Comparison of ENCODE assay signal across 12 cellular contexts in genomic region chr7:130476287-130477001, GRCh38. TPM values are rescaled to one million over a fixed set of nuclear protein-coding genes. Genes with fewer than 3 reads are reported as not detected.
DNase-seq lines count a peak whose midpoint lies in the region; ATAC-seq and TF ChIP-seq lines count a peak whose summit lies in the region.
"Had no signal": no experiment of that assay in that cellular context is flagged by ENCODE, and none has a peak within 500 bp of the region (broad histone marks: within the 10 kb centered on the region; RNA-seq: fewer than 3 reads in every experiment).

No MANE protein-coding gene starts in this region.

- H3K4me1 ChIP-seq in neuronal stem cell (ENCODE audit: control insufficient read depth in 2 of 2, insufficient read depth in 1 of 2, low read depth in 1 of 2, low read length in 2 of 2): peaks cover 5 to 19% of the 10 kb centered on the region in 2 donors
- H3K4me1 ChIP-seq: lower lobe of right lung had no signal

- H2AFZ ChIP-seq in neuronal stem cell (ENCODE audit: low read length): peak overlapping the region; percentile 74

- no peak overlapping the region for H2BK15ac ChIP-seq in neuronal stem cell (ENCODE audit: low read length)

- no peak for TF ChIP-seq CTCF in type B pancreatic cell (conservative IDR thresholded peaks at IDR 0.05)

- WGBS in neuronal stem cell (ENCODE audit: extremely low coverage in 2 of 2, insufficient read length in 2 of 2, insufficient replicate concordance in 1 of 2), 2 donors: no CpG with 5 or more reads among the region's 9 CpGs

- H3K4me2 ChIP-seq in neuronal stem cell (ENCODE audit: insufficient read depth, low read length, poor library complexity, severe bottlenecking): no peak overlapping the region

- DNase-seq in activated CD4-positive, alpha-beta T cell treated with anti-CD3 and anti-CD28 coated beads, Interleukin-2, amount 10 ng/mL, durations not matched to agents 24 days and 14 days: peak; percentile 30
- no peak for DNase-seq in activated CD4-positive, alpha-beta T cell treated with anti-CD3 and anti-CD28 coated beads for 48 hours
- peak; percentile 10 for DNase-seq in M059J (ENCODE audit: low read depth)
- no peak for DNase-seq in neuronal stem cell (ENCODE audit: low spot score)
- no peak for DNase-seq in type B pancreatic cell (ENCODE audit: extremely low spot score, unreplicated experiment)
- DNase-seq in NCI-H748 treated with DMSO at 0.1 percent for 48 hours (lab: John Stamatoyannopoulos, UW): no peak
- DNase-seq in effector CD4-positive, alpha-beta T cell: no peak
- DNase-seq: lower lobe of right lung, NCI-H510A treated with DMSO at 0.1 percent for 48 hours had no signal

- no peak overlapping the region for H3K23ac ChIP-seq in neuronal stem cell (ENCODE audit: low read depth, low read length, poor library complexity)

- no peak overlapping the region for H3K4me3 Mint-ChIP-seq in activated CD4-positive, alpha-beta T cell treated with anti-CD3 and anti-CD28 coated beads, Interleukin-2, amount 10 ng/mL, durations not matched to agents 24 days and 14 days
- no peak overlapping the region for H3K4me3 Mint-ChIP-seq in type B pancreatic cell

- intact Hi-C loops in activated CD4-positive, alpha-beta T cell treated with anti-CD3 and anti-CD28 coated beads, Interleukin-2, amount 10 ng/mL, durations not matched to agents 24 days and 14 days (cut with micrococcal nuclease): no loop called here

- H3K9me3 ChIP-seq in neuronal stem cell (replicated peaks in 1 of 2; ENCODE audit: control insufficient read depth in 2 of 2, insufficient read depth in 1 of 2, low read depth in 1 of 2, low read length in 2 of 2): peaks cover 4 to 8% of the 10 kb centered on the region in 2 donors

- H3K27ac ChIP-seq in neuronal stem cell (replicated peaks; ENCODE audit: low read length): no peak overlapping the region
- H3K27ac ChIP-seq: lower lobe of right lung, skin epidermis had no signal

- no peak overlapping the region for H3K4ac ChIP-seq in neuronal stem cell (ENCODE audit: low read length)

- H4K8ac ChIP-seq in neuronal stem cell (ENCODE audit: low read depth, low read length): no peak overlapping the region

- no peak overlapping the region for H3K14ac ChIP-seq in neuronal stem cell (ENCODE audit: low read length)

- H3K79me1 ChIP-seq in neuronal stem cell (ENCODE audit: low read depth, low read length): no peaks in the 10 kb centered on the region

- H4K91ac ChIP-seq in neuronal stem cell (ENCODE audit: low read depth, low read length, poor library complexity): no peak overlapping the region

- ATAC-seq in HG02623 (IDR thresholded peaks at IDR 0.05; ENCODE audit: unreplicated experiment): peak; percentile 86
- ATAC-seq: lower lobe of right lung had no signal

- H3K27me3 ChIP-seq in neuronal stem cell (ENCODE audit: control insufficient read depth in 3 of 3, insufficient read depth in 3 of 3, low read depth in 1 of 3, low read length in 3 of 3): no peaks in the 10 kb centered on the region

- H2BK12ac ChIP-seq in neuronal stem cell (ENCODE audit: low read length): no peak overlapping the region

- H3K36me3 ChIP-seq in neuronal stem cell (replicated peaks in 1 of 2; ENCODE audit: control insufficient read depth in 2 of 2, insufficient read depth in 2 of 2, low read length in 2 of 2): no peaks in the 10 kb centered on the region
- H3K36me3 ChIP-seq: lower lobe of right lung had no signal

- H3K27me3 Mint-ChIP-seq in activated CD4-positive, alpha-beta T cell treated with anti-CD3 and anti-CD28 coated beads, Interleukin-2, amount 10 ng/mL, durations not matched to agents 24 days and 14 days: peaks cover 8% of the 10 kb centered on the region
- H3K27me3 Mint-ChIP-seq in type B pancreatic cell: no peaks in the 10 kb centered on the region

- peak overlapping the region; percentile 27 for H3K18ac ChIP-seq in neuronal stem cell (ENCODE audit: low read length)

- no peaks in the 10 kb centered on the region for H3K36me3 Mint-ChIP-seq in activated CD4-positive, alpha-beta T cell treated with anti-CD3 and anti-CD28 coated beads, Interleukin-2, amount 10 ng/mL, durations not matched to agents 24 days and 14 days (ENCODE audit: low read depth)
- no peaks in the 10 kb centered on the region for H3K36me3 Mint-ChIP-seq in type B pancreatic cell
- H3K36me3 Mint-ChIP-seq: IgD-negative memory B cell had no signal

- H2AK5ac ChIP-seq in neuronal stem cell (ENCODE audit: low read depth, low read length): no peak overlapping the region

- no peaks in the 10 kb centered on the region for H3K4me1 Mint-ChIP-seq in activated CD4-positive, alpha-beta T cell treated with anti-CD3 and anti-CD28 coated beads, Interleukin-2, amount 10 ng/mL, durations not matched to agents 24 days and 14 days
- peaks cover 28% of the 10 kb centered on the region for H3K4me1 Mint-ChIP-seq in type B pancreatic cell (ENCODE audit: unreplicated experiment)

- no peak overlapping the region for H3K4me3 ChIP-seq in neuronal stem cell (ENCODE audit: low read length in 2 of 2)
- H3K4me3 ChIP-seq: lower lobe of right lung, skin epidermis had no signal

- no peak overlapping the region for H3K9ac ChIP-seq in neuronal stem cell (ENCODE audit: low read depth, low read length, poor library complexity)

- H2BK5ac ChIP-seq in neuronal stem cell (ENCODE audit: low read length): no peak overlapping the region

- H3K27ac Mint-ChIP-seq in activated CD4-positive, alpha-beta T cell treated with anti-CD3 and anti-CD28 coated beads, Interleukin-2, amount 10 ng/mL, durations not matched to agents 24 days and 14 days: no peak overlapping the region
- H3K27ac Mint-ChIP-seq in type B pancreatic cell: no peak overlapping the region

- peaks cover 9% of the 10 kb centered on the region for H3K9me3 Mint-ChIP-seq in activated CD4-positive, alpha-beta T cell treated with anti-CD3 and anti-CD28 coated beads, Interleukin-2, amount 10 ng/mL, durations not matched to agents 24 days and 14 days
- H3K9me3 Mint-ChIP-seq in type B pancreatic cell: peaks cover 3% of the 10 kb centered on the region

- H2BK120ac ChIP-seq in neuronal stem cell (ENCODE audit: low read depth, low read length): no peak overlapping the region

RNA-seq across cellular contexts. Expression of gene MEST, which starts 15.4 kb away (rescaled TPM):
- total RNA-seq in activated CD4-positive, alpha-beta T cell treated with anti-CD3 and anti-CD28 coated beads, Interleukin-2, amount 10 ng/mL, durations not matched to agents 24 days and 14 days: 4.1 and 5.8 TPM in 2 replicates
- 177 and 196 TPM in 2 replicates for total RNA-seq in M059J (2014; rRNA removed; shearing (Covaris generic))
- 487 TPM for polyA plus RNA-seq in neuronal stem cell (2013, experiment 1 of 2)
- 485 TPM for polyA plus RNA-seq in neuronal stem cell (2013, experiment 2 of 2)
- total RNA-seq in type B pancreatic cell (ENCODE audit: low replicate concordance): 489 and 572 TPM in 2 replicates

RNA-seq across cellular contexts. Expression of gene CEP41, which starts 35.6 kb away (rescaled TPM):
- total RNA-seq in activated CD4-positive, alpha-beta T cell treated with anti-CD3 and anti-CD28 coated beads, Interleukin-2, amount 10 ng/mL, durations not matched to agents 24 days and 14 days: 14.3 and 16.7 TPM in 2 replicates
- total RNA-seq in M059J (2014; rRNA removed; shearing (Covaris generic)): 32.0 and 32.9 TPM in 2 replicates
- polyA plus RNA-seq in neuronal stem cell (2013, experiment 1 of 2): 20.9 TPM
- 21.0 TPM for polyA plus RNA-seq in neuronal stem cell (2013, experiment 2 of 2)
- total RNA-seq in type B pancreatic cell (ENCODE audit: low replicate concordance): 20.1 and 33.0 TPM in 2 replicates

Comparison
In these comparisons a context has a peak if more than half of its experiments do, and no peak if none do; other contexts are left out.
1. DNase-seq: peak in activated CD4-positive, alpha-beta T cell treated with anti-CD3 and anti-CD28 coated beads, Interleukin-2, amount 10 ng/mL, durations not matched to agents 24 days and 14 days (single experiment) and M059J (single experiment); none in activated CD4-positive, alpha-beta T cell treated with anti-CD3 and anti-CD28 coated beads for 48 hours (single experiment), neuronal stem cell (single experiment), type B pancreatic cell (single experiment), NCI-H748 treated with DMSO at 0.1 percent for 48 hours (single experiment) and effector CD4-positive, alpha-beta T cell (single experiment).
2. RNA of gene MEST, which starts 15.4 kb away (total RNA-seq): 489 to 572 TPM in type B pancreatic cell and 177 to 196 TPM in M059J; 4.1 to 5.8 TPM in activated CD4-positive, alpha-beta T cell treated with anti-CD3 and anti-CD28 coated beads, Interleukin-2, amount 10 ng/mL, durations not matched to agents 24 days and 14 days; every median in the first group is over 10 times any median in the second.